8 cellular contexts compared by ENCODE assay signal in genomic region chr18:55477537-55478300, GRCh38.
DNase-seq lines count a peak whose midpoint lies in the region; ATAC-seq, FAIRE-seq and TF ChIP-seq lines count a peak whose summit lies in the region.

No MANE protein-coding gene starts in this region.

- DNase-seq in ACHN = peak; percentile 78
- peak; percentile 61 for DNase-seq in MCF 10A (ENCODE audit: unreplicated experiment)
- no peak for DNase-seq in HepG2 (ENCODE audit: low spot score)
- DNase-seq in thoracic aorta (ENCODE audit: low spot score) = no peak
- DNase-seq in NCI-H2196 treated with DMSO at 0.1 percent for 48 hours (lab: John Stamatoyannopoulos, UW; ENCODE audit: unreplicated experiment) = no peak

- no peak for TF ChIP-seq RAD21 in HepG2 (CRISPR knock-in tag; IDR thresholded peaks at IDR 0.05)

- no peaks in the 10 kb centered on the region for H3F3A ChIP-seq in OCI-LY1 (ENCODE audit: insufficient read depth, low read length)

- no peaks in the 10 kb centered on the region for H3K36me3 Mint-ChIP-seq in MCF 10A (ENCODE audit: insufficient read depth, unreplicated experiment)

- peak overlapping the region; percentile 79 for H3K27ac Mint-ChIP-seq in MCF 10A (ENCODE audit: low read depth, unreplicated experiment)

- H3K27me3 ChIP-seq in OCI-LY1 (ENCODE audit: insufficient read depth, low read length) (no peaks in the 10 kb centered on the region), HepG2 (ENCODE audit: control insufficient read depth in 1 of 2, insufficient read depth in 2 of 2, low read length in 2 of 2) (no peaks in the 10 kb centered on the region), thoracic aorta (replicated peaks; ENCODE audit: insufficient read depth) (no peaks in the 10 kb centered on the region)

- H3K4me3 Mint-ChIP-seq in MCF 10A (ENCODE audit: unreplicated experiment) = peak overlapping the region; percentile 74

- H3K36me3 ChIP-seq in OCI-LY1 (ENCODE audit: insufficient read depth, low read length) = 0 out of 2 replicates have a peak, but pooled peaks cover 8% of the 10 kb centered on the region
- H3K36me3 ChIP-seq in HepG2 (replicated peaks in 1 of 2; ENCODE audit: control insufficient read depth in 1 of 2, insufficient read depth in 2 of 2, low read length in 2 of 2) = no peaks in the 10 kb centered on the region
- H3K36me3 ChIP-seq in thoracic aorta = no peaks in the 10 kb centered on the region

- H4K20me1 ChIP-seq in OCI-LY1 (ENCODE audit: insufficient read depth, low read length) (no peaks in the 10 kb centered on the region), HepG2 (ENCODE audit: insufficient read depth, low read length) (no peaks in the 10 kb centered on the region)

- H3K4me2 ChIP-seq in OCI-LY1 (ENCODE audit: low read length) = peak overlapping the region; percentile 96
- peak overlapping the region; percentile 58 for H3K4me2 ChIP-seq in HepG2 (ENCODE audit: low read depth, low read length)

- H3K4me1 ChIP-seq in OCI-LY1 (ENCODE audit: insufficient read depth, low read length, severe bottlenecking) (peaks cover 51% of the 10 kb centered on the region), HepG2 (ENCODE audit: insufficient read depth, low read length) (no peaks in the 10 kb centered on the region), thoracic aorta (ENCODE audit: control insufficient read depth in 1 of 2, low read depth in 2 of 2) (peaks cover 3 to 22% of the 10 kb centered on the region in 2 donors)

- H3K4me3 ChIP-seq in OCI-LY1 (ENCODE audit: low read depth, low read length, poor library complexity, severe bottlenecking) (peak overlapping the region; percentile 60), HepG2 (replicated peaks in 1 of 3; ENCODE audit: insufficient read depth in 1 of 3, low read depth in 2 of 3, low read length in 3 of 3) (peak overlapping the region in 2 of 3 experiments; percentile 18 to 29; a peak in 2 of 6 replicates), thoracic aorta (peak overlapping the region; percentile 73)

- no peaks in the 10 kb centered on the region for H3K9me3 Mint-ChIP-seq in MCF 10A (ENCODE audit: unreplicated experiment)

- WGBS in HepG2 (ENCODE audit: low lambda C conversion rate) = 17% methylated on average over 9 of the region's 9 CpGs

- POLR2A ChIA-PET in MCF 10A (lab: Yijun Ruan, JAX) = interaction anchor here (0.6 to 1.0 kb wide), 2 partner anchors 12 to 35 kb away, joined by 3 read pairs; no protein-coding TSS in a partner anchor
- POLR2A ChIA-PET in HepG2 (lab: Yijun Ruan, JAX) = no interaction called here

- no peaks in the 10 kb centered on the region for H3K9me3 ChIP-seq in OCI-LY1 (ENCODE audit: low read length)
- H3K9me3 ChIP-seq in HepG2 (ENCODE audit: low read length) = no peaks in the 10 kb centered on the region
- H3K9me3 ChIP-seq in thoracic aorta = no peaks in the 10 kb centered on the region

- H3K79me2 ChIP-seq in OCI-LY1 (ENCODE audit: insufficient read depth, low read length) = peaks cover 10% of the 10 kb centered on the region
- H3K79me2 ChIP-seq in HepG2 (ENCODE audit: insufficient read depth, low read length) = no peaks in the 10 kb centered on the region

- H3K27ac ChIP-seq in OCI-LY1 (ENCODE audit: low read depth, low read length, poor library complexity, severe bottlenecking) (peak overlapping the region; percentile 80), HepG2 (ENCODE audit: extremely low read length, insufficient read depth, low read length) (no peak overlapping the region), thoracic aorta (peak overlapping the region; percentile 74 to 77)

- in situ Hi-C loops in ACHN (cut with HindIII; ENCODE audit: low pct_ligation_motif_present, low pct_unique_long_range_greater_than_20kb, low sequenced_read_pairs) (no loop called here), HepG2 (cut with HindIII; ENCODE audit: extremely low pct_ligation_motif_present, low pct_unique_long_range_greater_than_20kb) (no loop called here)

- H3K9ac ChIP-seq in OCI-LY1 (ENCODE audit: low read length) = peak overlapping the region; percentile 67
- H3K9ac ChIP-seq in HepG2 (ENCODE audit: insufficient read depth, low read depth, low read length) = no peak overlapping the region

- no peak for TF ChIP-seq EP300 in HepG2 (IDR thresholded peaks at IDR 0.05; ENCODE audit: low read depth in 2 of 2, low read length in 2 of 2)
- no peak for TF ChIP-seq EP300 in HepG2 (CRISPR knock-in tag; IDR thresholded peaks at IDR 0.05; ENCODE audit: borderline replicate concordance)

- H2AFZ ChIP-seq in OCI-LY1 (ENCODE audit: low read length) = no peak overlapping the region
- peak overlapping the region; percentile 54 for H2AFZ ChIP-seq in HepG2 (ENCODE audit: low read length)

- BruUV-seq in MCF 10A (replicated peaks; lab: Mats Ljungman, UMichigan) (no TSS peak), HepG2 (replicated peaks; lab: Mats Ljungman, UMichigan) (no TSS peak)

- intact Hi-C loops in MCF 10A (cut with micrococcal nuclease) = loop anchor here (5.0 kb wide), 1 partner anchor 110 kb away; the partner anchor contains the start of gene TCF4
- intact Hi-C loops in HepG2 (cut with micrococcal nuclease; ENCODE audit: unreplicated experiment) = no loop called here

- ATAC-seq in GM18502 (IDR thresholded peaks at IDR 0.05; ENCODE audit: poor library complexity, unreplicated experiment) = peak; percentile 91
- ATAC-seq in HG02943 (IDR thresholded peaks at IDR 0.05; ENCODE audit: low read depth, unreplicated experiment) = peak; percentile 95
- peak; percentile 76 for ATAC-seq in HepG2
- peak; percentile 48 for ATAC-seq in thoracic aorta (ENCODE audit: insufficient number of reproducible peaks, low FRiP score, low read depth)

- H3K27me3 Mint-ChIP-seq in MCF 10A (ENCODE audit: insufficient read depth, unreplicated experiment) = no peaks in the 10 kb centered on the region

- CTCF ChIA-PET in MCF 10A (lab: Yijun Ruan, JAX) (interaction anchor here (0.5 to 0.7 kb wide), 8 partner anchors 11 to 1362 kb away, joined by 3 to 4 read pairs (median 3); no protein-coding TSS in a partner anchor), HepG2 (lab: Yijun Ruan, JAX; ENCODE audit: low intra/inter-chr PET ratio, low total read pairs) (no interaction called here)

- no peaks in the 10 kb centered on the region for H3K9me2 ChIP-seq in OCI-LY1 (ENCODE audit: low read depth, low read length)

- peaks cover 12% of the 10 kb centered on the region for H3K4me1 Mint-ChIP-seq in MCF 10A (ENCODE audit: insufficient read depth, unreplicated experiment)

- TF ChIP-seq CTCF in OCI-LY1 (IDR thresholded peaks at IDR 0.05; ENCODE audit: low read length) = no peak
- no peak for TF ChIP-seq CTCF in MCF 10A (IDR thresholded peaks at IDR 0.05; ENCODE audit: unreplicated experiment)
- TF ChIP-seq CTCF in HepG2 (CRISPR knock-in tag; IDR thresholded peaks at IDR 0.05) = no peak
- TF ChIP-seq CTCF in thoracic aorta (IDR thresholded peaks at IDR 0.05) = peak; percentile 46

- no peak for TF ChIP-seq POLR2A in HepG2 (IDR thresholded peaks at IDR 0.05; ENCODE audit: insufficient read depth in 1 of 2, low read depth in 2 of 2, low read length in 2 of 2)

- FAIRE-seq in HepG2 (lab: Jason Lieb, UNC) = no peak

TF ChIP-seq in HepG2, 621 proteins besides CTCF, POLR2A, EP300 and RAD21 (continues in another document):
- TF ChIP-seq SRSF4 (IDR thresholded peaks at IDR 0.05; ENCODE audit: low read depth, low read length, poor library complexity, severe bottlenecking) (no peak), ZBTB7B (CRISPR knock-in tag; IDR thresholded peaks at IDR 0.05) (no peak), SNAPC2 (CRISPR knock-in tag; IDR thresholded peaks at IDR 0.05) (no peak), MEF2D (CRISPR knock-in tag; IDR thresholded peaks at IDR 0.05) (no peak), ZBTB38 (CRISPR knock-in tag; IDR thresholded peaks at IDR 0.05) (no peak), KLF12 (CRISPR knock-in tag; IDR thresholded peaks at IDR 0.05; ENCODE audit: borderline replicate concordance) (no peak), GFI1 (CRISPR knock-in tag; IDR thresholded peaks at IDR 0.05; ENCODE audit: borderline replicate concordance) (no peak), NCOA5 (CRISPR knock-in tag; IDR thresholded peaks at IDR 0.05) (no peak), SATB2 (CRISPR knock-in tag; IDR thresholded peaks at IDR 0.05) (no peak), STAG1 (CRISPR knock-in tag; IDR thresholded peaks at IDR 0.05) (no peak), STAT5B (CRISPR knock-in tag; IDR thresholded peaks at IDR 0.05) (no peak), ZNF512B (CRISPR knock-in tag; IDR thresholded peaks at IDR 0.05; ENCODE audit: borderline replicate concordance) (no peak), ZNF512 (CRISPR knock-in tag; IDR thresholded peaks at IDR 0.05) (no peak), ZNF101 (CRISPR knock-in tag; IDR thresholded peaks at IDR 0.05; ENCODE audit: borderline replicate concordance, low read depth) (no peak)

Comparison
In these comparisons a context has a peak if more than half of its experiments do, and no peak if none do; other contexts are left out.
1. DNase-seq: peak in ACHN (single experiment) and MCF 10A (single experiment); none in HepG2 (single experiment), thoracic aorta (single experiment) and NCI-H2196 treated with DMSO at 0.1 percent for 48 hours (single experiment).
2. Peak in every context shown above with its lines, with median percentiles within 50 percentile points of each other: ATAC-seq and H3K4me3 ChIP-seq.